In genomic region chr22:28594784-28595324, GRCh38 we compare ENCODE assay signal across 8 cellular contexts.
A peak's percentile ranks its signal among the peaks of the same experiment; 100 is the strongest.
DNase-seq lines count a peak whose midpoint lies in the region; ATAC-seq, FAIRE-seq and TF ChIP-seq lines count a peak whose summit lies in the region.

No MANE protein-coding gene starts in this region.

- no peak overlapping the region for H3K27ac Mint-ChIP-seq in Calu3 (ENCODE audit: unreplicated experiment)

- H3K4me3 Mint-ChIP-seq in Calu3 (ENCODE audit: low read depth, unreplicated experiment): no peak overlapping the region

- no TSS peak for BruUV-seq in Calu3 (replicated peaks; lab: Mats Ljungman, UMichigan)

- intact Hi-C loops in Calu3 (cut with micrococcal nuclease; ENCODE audit: unreplicated experiment): loop anchor here (1.0 to 5.0 kb wide), 3 partner anchors 153 to 575 kb away; no protein-coding TSS in a partner anchor

- H3K36me3 Mint-ChIP-seq in Calu3 (ENCODE audit: insufficient read depth, unreplicated experiment): no peaks in the 10 kb centered on the region

- no peak for DNase-seq in Calu3
- peak; percentile 9 for DNase-seq in HT1080 (ENCODE audit: low read depth)
- peak; percentile 42 to 78 for DNase-seq in NOMO-1 (lab: John Stamatoyannopoulos, UW; ENCODE audit: unreplicated experiment in 2 of 2)
- peak; percentile 17 for DNase-seq in central memory CD4-positive, alpha-beta T cell
- DNase-seq in left kidney (ENCODE audit: low read depth, low spot score): peak; percentile 87
- peak; percentile 65 for DNase-seq in urothelium cell line (ENCODE audit: low spot score)

- FAIRE-seq in urothelium cell line (lab: Jason Lieb, UNC): peak; percentile 91

- peaks cover 11% of the 10 kb centered on the region for H3K4me1 Mint-ChIP-seq in Calu3 (ENCODE audit: low read depth, unreplicated experiment)

- no peaks in the 10 kb centered on the region for H3K27me3 Mint-ChIP-seq in Calu3 (ENCODE audit: unreplicated experiment)

- no peak for ATAC-seq in GM19463 (IDR thresholded peaks at IDR 0.05; ENCODE audit: unreplicated experiment)
- no peak for ATAC-seq in HG02588 (IDR thresholded peaks at IDR 0.05; ENCODE audit: unreplicated experiment)

- peak; percentile 47 for TF ChIP-seq CTCF in Calu3 (IDR thresholded peaks at IDR 0.05; ENCODE audit: unreplicated experiment)

- CTCF ChIA-PET in Calu3 (lab: Charles Lee): no interaction called here

- H3K9me3 Mint-ChIP-seq in Calu3 (ENCODE audit: low read depth, unreplicated experiment): no peaks in the 10 kb centered on the region
